24 cellular contexts compared by ENCODE assay signal in the genomic region with DNA sequence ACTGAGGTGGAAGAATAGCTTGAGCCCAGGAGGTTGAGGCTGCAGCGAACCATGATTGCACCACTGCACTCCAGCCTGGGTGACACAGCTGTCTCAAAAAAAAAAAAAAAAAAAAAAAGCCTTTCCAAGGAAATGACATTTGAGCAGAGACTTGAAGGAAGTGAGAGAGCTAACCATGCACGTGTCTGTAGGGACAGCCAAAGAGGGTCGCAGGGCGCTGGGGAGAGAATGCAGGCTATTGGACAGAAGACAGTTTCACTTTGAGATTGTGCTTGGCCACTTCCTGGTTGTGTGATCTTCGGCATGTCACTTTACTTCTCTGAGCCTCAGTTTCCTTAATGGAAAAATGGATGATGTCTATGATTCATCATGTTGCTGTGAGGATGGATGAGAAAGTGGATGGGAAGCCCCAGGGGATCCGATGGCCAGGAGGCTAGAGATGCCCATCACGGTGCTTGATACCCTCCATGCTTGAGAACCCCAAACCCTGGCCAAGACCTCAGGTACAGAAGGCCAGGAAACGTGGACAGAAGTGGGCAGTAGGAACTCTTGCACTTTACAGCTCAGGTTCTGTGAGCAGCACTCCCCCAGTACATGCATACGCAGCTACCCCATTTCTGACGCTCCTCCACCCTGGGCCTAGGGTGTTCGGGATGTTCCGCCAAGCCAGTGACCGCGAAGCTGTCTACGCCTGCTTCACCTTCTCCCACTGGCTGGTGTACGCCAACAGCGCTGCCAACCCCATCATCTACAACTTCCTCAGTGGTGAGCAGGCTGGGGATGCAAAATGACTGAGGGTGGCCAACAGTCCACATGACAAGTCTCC. TPM values are rescaled to one million over a fixed set of nuclear protein-coding genes. Genes with fewer than 3 reads are reported as not detected.
DNase-seq lines count a peak whose midpoint lies in the region; ATAC-seq and TF ChIP-seq lines count a peak whose summit lies in the region.
"Had no signal": no experiment of that assay in that cellular context is flagged by ENCODE, and none has a peak within 500 bp of the region (broad histone marks: within the 10 kb centered on the region; RNA-seq: fewer than 3 reads in every experiment).

No MANE protein-coding gene starts in this region.

- no peak overlapping the region for H3K9ac ChIP-seq in OCI-LY3 (ENCODE audit: low read length)

- H3K27ac ChIP-seq in right atrium auricular region, result peak overlapping the region; percentile 87
- H3K27ac ChIP-seq in heart left ventricle, result peak overlapping the region in 3 of 12 donors; percentile 88 to 95 (median 94)
- no peak overlapping the region for H3K27ac ChIP-seq in OCI-LY3 (ENCODE audit: low read length)
- no peak overlapping the region for H3K27ac ChIP-seq in lower lobe of right lung
- H3K27ac ChIP-seq: esophagus muscularis mucosa had no signal

- no peak for DNase-seq in right atrium auricular region (ENCODE audit: low spot score)
- DNase-seq in heart left ventricle, result no peak
- DNase-seq in lower lobe of right lung, result no peak
- DNase-seq in DMS79 (lab: John Stamatoyannopoulos, UW), result no peak
- DNase-seq: activated CD4-positive, alpha-beta T cell treated with anti-CD3 and anti-CD28 coated beads, Interleukin-2, amount 10 ng/mL, durations not matched to agents 7 days and 5 days; activated naive CD4-positive, alpha-beta T cell treated with anti-CD3 and anti-CD28 coated beads for 36 hours; activated T-cell treated with anti-CD3 and anti-CD28 coated beads for 4 hours; aorta; DMS79 treated with DMSO at 0.1 percent for 48 hours; effector CD4-positive, alpha-beta T cell; HCEC 1CT; Karpas-422; left cardiac atrium; mesenchymal stem cell; naive B cell; NCI-H1105 treated with DMSO at 0.1 percent for 48 hours; NCI-H2081 treated with DMSO at 0.1 percent for 48 hours; NCI-H524; right cardiac atrium; stimulated activated CD4-positive, alpha-beta T cell treated with anti-CD3 and anti-CD28 coated beads, Interleukin-15, amount 100 ng/mL, for 24 hours had no signal

- H4K20me1 ChIP-seq in OCI-LY3 (ENCODE audit: insufficient read depth, low read length), result no peaks in the 10 kb centered on the region

- H3K27me3 Mint-ChIP-seq in dendritic cell treated with granulocyte-macrophage colony-stimulating factor and Interleukin-4, amounts not matched to agents 40 ng/mL and 50 ng/mL, for 4 days, result peaks cover 3% of the 10 kb centered on the region
- H3K27me3 Mint-ChIP-seq: activated CD4-positive, alpha-beta T cell treated with anti-CD3 and anti-CD28 coated beads, Interleukin-2, amount 10 ng/mL, durations not matched to agents 7 days and 5 days had no signal

- H3K4me1 ChIP-seq in right atrium auricular region, result peaks cover 0 to 56% of the 10 kb centered on the region in 2 donors
- peaks cover 3 to 62% (median 37%) of the 10 kb centered on the region in 12 donors for H3K4me1 ChIP-seq in heart left ventricle
- peaks cover 12% of the 10 kb centered on the region for H3K4me1 ChIP-seq in OCI-LY3 (ENCODE audit: low read length)
- H3K4me1 ChIP-seq in lower lobe of right lung, result peaks cover 36% of the 10 kb centered on the region

- peaks cover 27% of the 10 kb centered on the region for H3K36me3 Mint-ChIP-seq in dendritic cell treated with granulocyte-macrophage colony-stimulating factor and Interleukin-4, amounts not matched to agents 40 ng/mL and 50 ng/mL, for 4 days (ENCODE audit: low read depth)

- H3K27me3 ChIP-seq in right atrium auricular region, result no peaks in the 10 kb centered on the region
- no peaks in the 10 kb centered on the region for H3K27me3 ChIP-seq in heart left ventricle
- no peaks in the 10 kb centered on the region for H3K27me3 ChIP-seq in OCI-LY3 (ENCODE audit: low read depth, low read length)
- no peaks in the 10 kb centered on the region for H3K27me3 ChIP-seq in lower lobe of right lung (ENCODE audit: low read depth)

- H3K36me3 ChIP-seq in right atrium auricular region (peaks cover 16% of the 10 kb centered on the region), heart left ventricle (peaks cover 0 to 24% (median 16%) of the 10 kb centered on the region in 9 donors), OCI-LY3 (replicated peaks; ENCODE audit: low read depth, low read length) (no peaks in the 10 kb centered on the region), lower lobe of right lung (peaks cover 23% of the 10 kb centered on the region)

- H3K4me3 ChIP-seq in right atrium auricular region (no peak overlapping the region), heart left ventricle (no peak overlapping the region), OCI-LY3 (ENCODE audit: low read length) (no peak overlapping the region), lower lobe of right lung (no peak overlapping the region)
- H3K4me3 ChIP-seq: esophagus muscularis mucosa had no signal

- TF ChIP-seq CTCF in right atrium auricular region (IDR thresholded peaks at IDR 0.05) (no peak), heart left ventricle (IDR thresholded peaks at IDR 0.05) (no peak), OCI-LY3 (IDR thresholded peaks at IDR 0.05; ENCODE audit: low read depth, low read length) (no peak), lower lobe of right lung (IDR thresholded peaks at IDR 0.05) (no peak)

- H2AFZ ChIP-seq in OCI-LY3 (ENCODE audit: low read depth, low read length), result no peak overlapping the region

- ATAC-seq in heart left ventricle, result no peak
- ATAC-seq in lower lobe of right lung, result no peak
- no peak for ATAC-seq in GM21447 (IDR thresholded peaks at IDR 0.05; ENCODE audit: unreplicated experiment)
- ATAC-seq: right cardiac atrium had no signal

- peak overlapping the region; percentile 12; the same call in 1 of the 2 replicates for H3K4me2 ChIP-seq in OCI-LY3 (ENCODE audit: low read length)

- no peaks in the 10 kb centered on the region for H3K9me3 ChIP-seq in right atrium auricular region
- H3K9me3 ChIP-seq in heart left ventricle, result no peaks in the 10 kb centered on the region
- no peaks in the 10 kb centered on the region for H3K9me3 ChIP-seq in OCI-LY3 (ENCODE audit: insufficient read depth, low read length)
- no peaks in the 10 kb centered on the region for H3K9me3 ChIP-seq in lower lobe of right lung
- H3K9me3 ChIP-seq: esophagus muscularis mucosa had no signal

- H3K79me2 ChIP-seq in OCI-LY3 (ENCODE audit: low read length), result no peaks in the 10 kb centered on the region

- no peaks in the 10 kb centered on the region for H3K9me3 Mint-ChIP-seq in dendritic cell treated with granulocyte-macrophage colony-stimulating factor and Interleukin-4, amounts not matched to agents 40 ng/mL and 50 ng/mL, for 4 days
- H3K9me3 Mint-ChIP-seq: activated CD4-positive, alpha-beta T cell treated with anti-CD3 and anti-CD28 coated beads, Interleukin-2, amount 10 ng/mL, durations not matched to agents 7 days and 5 days; activated naive CD4-positive, alpha-beta T cell treated with anti-CD3 and anti-CD28 coated beads for 36 hours; naive B cell had no signal

- H3K27ac Mint-ChIP-seq in dendritic cell treated with granulocyte-macrophage colony-stimulating factor and Interleukin-4, amounts not matched to agents 40 ng/mL and 50 ng/mL, for 4 days, result peak overlapping the region; percentile 75
- H3K27ac Mint-ChIP-seq: activated CD4-positive, alpha-beta T cell treated with anti-CD3 and anti-CD28 coated beads, Interleukin-2, amount 10 ng/mL, durations not matched to agents 7 days and 5 days; activated naive CD4-positive, alpha-beta T cell treated with anti-CD3 and anti-CD28 coated beads for 36 hours had no signal

- WGBS in heart left ventricle, 4 donors, result 83 to 88% (median 85%) methylated on average over 15 to 17 of the region's 17 CpGs

- no peak overlapping the region for H3K4me3 Mint-ChIP-seq in dendritic cell treated with granulocyte-macrophage colony-stimulating factor and Interleukin-4, amounts not matched to agents 40 ng/mL and 50 ng/mL, for 4 days
- H3K4me3 Mint-ChIP-seq: activated CD4-positive, alpha-beta T cell treated with anti-CD3 and anti-CD28 coated beads, Interleukin-2, amount 10 ng/mL, durations not matched to agents 7 days and 5 days; activated naive CD4-positive, alpha-beta T cell treated with anti-CD3 and anti-CD28 coated beads for 36 hours; naive B cell had no signal

- intact Hi-C loops in heart left ventricle (cut with DNase I), result loop anchor here in 1 of 10 donors (5.0 kb wide), 1 partner anchor 57 kb away; no protein-coding TSS in a partner anchor
- intact Hi-C loops in dendritic cell treated with granulocyte-macrophage colony-stimulating factor and Interleukin-4, amounts not matched to agents 40 ng/mL and 50 ng/mL, for 4 days (cut with micrococcal nuclease), result loop anchor here (2.0 kb wide), 1 partner anchor 20 kb away; a partner anchor contains a TSS
- intact Hi-C loops in lower lobe of right lung (cut with DNase I), result no loop called here

- TF ChIP-seq POLR2A in heart left ventricle (IDR thresholded peaks at IDR 0.05), result no peak

- peaks cover 73% of the 10 kb centered on the region for H3K4me1 Mint-ChIP-seq in dendritic cell treated with granulocyte-macrophage colony-stimulating factor and Interleukin-4, amounts not matched to agents 40 ng/mL and 50 ng/mL, for 4 days (ENCODE audit: low read depth)

RNA-seq across cellular contexts. Expression of a gene that starts 7.1 kb away (rescaled TPM):
- total RNA-seq in right atrium auricular region (under 1 TPM in 1 of 2 donors, not detected in 1; 0.43 TPM), heart left ventricle (under 1 TPM in 5 of 9 donors, not detected in 4; 0.21 to 0.82 (median 0.30) TPM), lower lobe of right lung (not detected)
- under 1 TPM; 0.24 to 0.50 TPM for polyA plus RNA-seq in heart left ventricle
- total RNA-seq: activated CD4-positive, alpha-beta T cell treated with anti-CD3 and anti-CD28 coated beads, Interleukin-2, amount 10 ng/mL, durations not matched to agents 7 days and 5 days; activated naive CD4-positive, alpha-beta T cell treated with anti-CD3 and anti-CD28 coated beads for 36 hours had no signal

RNA-seq across cellular contexts. Expression of a gene that starts 20.1 kb away (rescaled TPM):
- total RNA-seq in right atrium auricular region (10 to 100 TPM; 42.9 to 66.8 TPM), heart left ventricle (10 to 100 TPM; 32.2 to 55.4 (median 42.4) TPM), lower lobe of right lung (61.6 TPM)
- polyA plus RNA-seq in heart left ventricle, result 100 to 1,000 TPM in 1 of 2 donors, 10 to 100 TPM in 1; 36.1 to 106 TPM

RNA-seq across cellular contexts. Expression of a gene that starts 48.3 kb away (rescaled TPM):
- total RNA-seq in right atrium auricular region, result 100 to 1,000 TPM; 211 to 264 TPM
- total RNA-seq in heart left ventricle, result 100 to 1,000 TPM; 136 to 697 (median 199) TPM
- 100 to 1,000 TPM; 263 to 354 TPM for polyA plus RNA-seq in heart left ventricle
- total RNA-seq in lower lobe of right lung, result 64.5 TPM
- total RNA-seq: activated CD4-positive, alpha-beta T cell treated with anti-CD3 and anti-CD28 coated beads, Interleukin-2, amount 10 ng/mL, durations not matched to agents 7 days and 5 days; activated naive CD4-positive, alpha-beta T cell treated with anti-CD3 and anti-CD28 coated beads for 36 hours had no signal

Comparison
In these comparisons a context has a peak if more than half of its experiments do, and no peak if none do; other contexts are left out.
1. H3K27ac ChIP-seq: peak in right atrium auricular region (2 of 2); none in OCI-LY3 (single experiment) and lower lobe of right lung (single experiment).